Comparison of ENCODE assay signal across 1 cellular context in genomic region chr9:131529597-131530545, GRCh38.
A peak's percentile ranks its signal among the peaks of the same experiment; 100 is the strongest.
TF ChIP-seq lines count a peak whose summit lies in the region.

No MANE protein-coding gene starts in this region.

TF ChIP-seq in HepG2, 621 proteins besides CTCF, POLR2A, EP300 and RAD21 (continued from another document and continues in another):
- TF ChIP-seq ZNF280B (CRISPR knock-in tag; IDR thresholded peaks at IDR 0.05; ENCODE audit: borderline replicate concordance) (0 out of 2 replicates have a peak, but pooled peaks have one; percentile 15), ZNF382 (CRISPR knock-in tag; IDR thresholded peaks at IDR 0.05; ENCODE audit: borderline replicate concordance) (no peak), CHCHD3 (CRISPR knock-in tag; IDR thresholded peaks at IDR 0.05) (no peak), NRL (CRISPR knock-in tag; IDR thresholded peaks at IDR 0.05; ENCODE audit: borderline replicate concordance) (peak; percentile 67; the same call in 1 of the 2 replicates), HNRNPK (IDR thresholded peaks at IDR 0.05; ENCODE audit: low read depth, low read length, poor library complexity, severe bottlenecking) (no peak), ZNF225 (CRISPR knock-in tag; IDR thresholded peaks at IDR 0.05) (no peak), ZNF782 (CRISPR knock-in tag; IDR thresholded peaks at IDR 0.05; ENCODE audit: borderline replicate concordance) (0 out of 2 replicates have a peak, but pooled peaks have one; percentile 17), ZNF724P (CRISPR knock-in tag; IDR thresholded peaks at IDR 0.05; ENCODE audit: borderline replicate concordance) (no peak), ZNF577 (CRISPR knock-in tag; IDR thresholded peaks at IDR 0.05; ENCODE audit: borderline replicate concordance, low read depth) (no peak), ZNF451 (CRISPR knock-in tag; IDR thresholded peaks at IDR 0.05) (0 out of 2 replicates have a peak, but pooled peaks have one; percentile 33), MAF1 (CRISPR knock-in tag; IDR thresholded peaks at IDR 0.05; ENCODE audit: borderline replicate concordance) (no peak), ZNF501 (CRISPR knock-in tag; IDR thresholded peaks at IDR 0.05) (peak; percentile 30; the same call in 1 of the 2 replicates), NCOR1 (IDR thresholded peaks at IDR 0.05; ENCODE audit: borderline replicate concordance, low read length) (no peak), FLYWCH1 (CRISPR knock-in tag; IDR thresholded peaks at IDR 0.05) (no peak), MEIS2 (CRISPR knock-in tag; IDR thresholded peaks at IDR 0.05) (no peak), HES4 (CRISPR knock-in tag; IDR thresholded peaks at IDR 0.05; ENCODE audit: borderline replicate concordance) (no peak), ATF4 (CRISPR knock-in tag; IDR thresholded peaks at IDR 0.05) (no peak), ZNF281 (CRISPR knock-in tag; IDR thresholded peaks at IDR 0.05; ENCODE audit: borderline replicate concordance) (no peak), CSRNP1 (CRISPR knock-in tag; IDR thresholded peaks at IDR 0.05) (no peak), ZNF484 (CRISPR knock-in tag; IDR thresholded peaks at IDR 0.05; ENCODE audit: borderline replicate concordance, low read depth) (no peak), ZFY (CRISPR knock-in tag; IDR thresholded peaks at IDR 0.05) (0 out of 2 replicates have a peak, but pooled peaks have one; percentile 50), SUZ12 (IDR thresholded peaks at IDR 0.05; ENCODE audit: low read depth, low read length) (no peak), MZF1 (CRISPR knock-in tag; IDR thresholded peaks at IDR 0.05; ENCODE audit: borderline replicate concordance) (0 out of 2 replicates have a peak, but pooled peaks have one; percentile 58)
- TF ChIP-seq, protein P1, sequence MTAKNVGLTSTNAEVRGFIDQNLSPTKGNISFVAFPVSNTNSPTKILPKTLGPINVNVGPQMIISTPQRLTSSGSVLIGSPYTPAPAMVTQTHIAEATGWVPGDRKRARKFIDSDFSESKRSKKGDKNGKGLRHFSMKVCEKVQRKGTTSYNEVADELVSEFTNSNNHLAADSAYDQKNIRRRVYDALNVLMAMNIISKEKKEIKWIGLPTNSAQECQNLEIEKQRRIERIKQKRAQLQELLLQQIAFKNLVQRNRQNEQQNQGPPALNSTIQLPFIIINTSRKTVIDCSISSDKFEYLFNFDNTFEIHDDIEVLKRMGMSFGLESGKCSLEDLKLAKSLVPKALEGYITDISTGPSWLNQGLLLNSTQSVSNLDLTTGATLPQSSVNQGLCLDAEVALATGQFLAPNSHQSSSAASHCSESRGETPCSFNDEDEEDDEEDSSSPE (CRISPR knock-in tag; IDR thresholded peaks at IDR 0.05), result no peak
- TF ChIP-seq, protein P2, sequence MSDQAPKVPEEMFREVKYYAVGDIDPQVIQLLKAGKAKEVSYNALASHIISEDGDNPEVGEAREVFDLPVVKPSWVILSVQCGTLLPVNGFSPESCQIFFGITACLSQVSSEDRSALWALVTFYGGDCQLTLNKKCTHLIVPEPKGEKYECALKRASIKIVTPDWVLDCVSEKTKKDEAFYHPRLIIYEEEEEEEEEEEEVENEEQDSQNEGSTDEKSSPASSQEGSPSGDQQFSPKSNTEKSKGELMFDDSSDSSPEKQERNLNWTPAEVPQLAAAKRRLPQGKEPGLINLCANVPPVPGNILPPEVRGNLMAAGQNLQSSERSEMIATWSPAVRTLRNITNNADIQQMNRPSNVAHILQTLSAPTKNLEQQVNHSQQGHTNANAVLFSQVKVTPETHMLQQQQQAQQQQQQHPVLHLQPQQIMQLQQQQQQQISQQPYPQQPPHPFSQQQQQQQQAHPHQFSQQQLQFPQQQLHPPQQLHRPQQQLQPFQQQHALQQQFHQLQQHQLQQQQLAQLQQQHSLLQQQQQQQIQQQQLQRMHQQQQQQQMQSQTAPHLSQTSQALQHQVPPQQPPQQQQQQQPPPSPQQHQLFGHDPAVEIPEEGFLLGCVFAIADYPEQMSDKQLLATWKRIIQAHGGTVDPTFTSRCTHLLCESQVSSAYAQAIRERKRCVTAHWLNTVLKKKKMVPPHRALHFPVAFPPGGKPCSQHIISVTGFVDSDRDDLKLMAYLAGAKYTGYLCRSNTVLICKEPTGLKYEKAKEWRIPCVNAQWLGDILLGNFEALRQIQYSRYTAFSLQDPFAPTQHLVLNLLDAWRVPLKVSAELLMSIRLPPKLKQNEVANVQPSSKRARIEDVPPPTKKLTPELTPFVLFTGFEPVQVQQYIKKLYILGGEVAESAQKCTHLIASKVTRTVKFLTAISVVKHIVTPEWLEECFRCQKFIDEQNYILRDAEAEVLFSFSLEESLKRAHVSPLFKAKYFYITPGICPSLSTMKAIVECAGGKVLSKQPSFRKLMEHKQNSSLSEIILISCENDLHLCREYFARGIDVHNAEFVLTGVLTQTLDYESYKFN (CRISPR knock-in tag; conservative IDR thresholded peaks at IDR 0.05), result peak; percentile 55
- TF ChIP-seq, protein P3, sequence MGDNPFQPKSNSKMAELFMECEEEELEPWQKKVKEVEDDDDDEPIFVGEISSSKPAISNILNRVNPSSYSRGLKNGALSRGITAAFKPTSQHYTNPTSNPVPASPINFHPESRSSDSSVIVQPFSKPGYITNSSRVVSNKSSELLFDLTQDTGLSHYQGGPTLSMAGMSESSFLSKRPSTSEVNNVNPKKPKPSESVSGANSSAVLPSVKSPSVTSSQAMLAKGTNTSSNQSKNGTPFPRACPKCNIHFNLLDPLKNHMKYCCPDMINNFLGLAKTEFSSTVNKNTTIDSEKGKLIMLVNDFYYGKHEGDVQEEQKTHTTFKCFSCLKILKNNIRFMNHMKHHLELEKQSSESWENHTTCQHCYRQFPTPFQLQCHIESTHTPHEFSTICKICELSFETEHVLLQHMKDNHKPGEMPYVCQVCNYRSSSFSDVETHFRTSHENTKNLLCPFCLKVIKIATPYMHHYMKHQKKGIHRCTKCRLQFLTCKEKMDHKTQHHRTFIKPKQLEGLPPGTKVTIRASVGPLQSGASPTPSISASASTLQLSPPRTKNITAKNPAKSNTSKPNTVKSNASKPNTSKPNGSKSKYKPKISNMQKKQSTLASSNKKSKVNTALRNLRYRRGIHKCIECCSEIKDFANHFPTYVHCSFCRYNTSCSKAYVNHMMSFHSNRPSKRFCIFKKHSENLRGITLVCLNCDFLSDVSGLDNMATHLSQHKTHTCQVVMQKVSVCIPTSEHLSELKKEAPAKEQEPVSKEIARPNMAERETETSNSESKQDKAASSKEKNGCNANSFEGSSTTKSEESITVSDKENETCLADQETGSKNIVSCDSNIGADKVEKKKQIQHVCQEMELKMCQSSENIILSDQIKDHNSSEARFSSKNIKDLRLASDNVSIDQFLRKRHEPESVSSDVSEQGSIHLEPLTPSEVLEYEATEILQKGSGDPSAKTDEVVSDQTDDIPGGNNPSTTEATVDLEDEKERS (CRISPR knock-in tag; IDR thresholded peaks at IDR 0.05), result peak; percentile 33; the same call in 1 of the 2 replicates
- TF ChIP-seq, protein P4, sequence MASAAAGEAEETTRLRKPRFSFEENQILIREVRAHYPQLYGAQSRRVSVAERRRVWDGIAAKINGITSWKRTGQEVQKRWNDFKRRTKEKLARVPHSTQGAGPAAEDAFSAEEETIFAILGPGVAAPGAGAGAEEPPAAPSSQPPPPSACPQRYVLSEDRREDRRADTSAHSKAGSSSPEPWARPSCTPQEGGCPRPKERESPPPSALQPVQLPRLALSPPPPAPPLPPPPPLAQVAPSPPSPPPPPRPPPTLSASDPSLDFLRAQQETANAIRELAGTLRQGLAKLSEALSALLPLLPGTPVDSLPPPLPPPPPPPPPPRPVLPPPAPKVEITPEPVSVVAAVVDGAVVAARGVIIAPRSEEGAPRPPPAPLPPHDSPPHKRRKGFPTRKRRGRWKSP (CRISPR knock-in tag; IDR thresholded peaks at IDR 0.05), result no peak
- TF ChIP-seq, protein P5, sequence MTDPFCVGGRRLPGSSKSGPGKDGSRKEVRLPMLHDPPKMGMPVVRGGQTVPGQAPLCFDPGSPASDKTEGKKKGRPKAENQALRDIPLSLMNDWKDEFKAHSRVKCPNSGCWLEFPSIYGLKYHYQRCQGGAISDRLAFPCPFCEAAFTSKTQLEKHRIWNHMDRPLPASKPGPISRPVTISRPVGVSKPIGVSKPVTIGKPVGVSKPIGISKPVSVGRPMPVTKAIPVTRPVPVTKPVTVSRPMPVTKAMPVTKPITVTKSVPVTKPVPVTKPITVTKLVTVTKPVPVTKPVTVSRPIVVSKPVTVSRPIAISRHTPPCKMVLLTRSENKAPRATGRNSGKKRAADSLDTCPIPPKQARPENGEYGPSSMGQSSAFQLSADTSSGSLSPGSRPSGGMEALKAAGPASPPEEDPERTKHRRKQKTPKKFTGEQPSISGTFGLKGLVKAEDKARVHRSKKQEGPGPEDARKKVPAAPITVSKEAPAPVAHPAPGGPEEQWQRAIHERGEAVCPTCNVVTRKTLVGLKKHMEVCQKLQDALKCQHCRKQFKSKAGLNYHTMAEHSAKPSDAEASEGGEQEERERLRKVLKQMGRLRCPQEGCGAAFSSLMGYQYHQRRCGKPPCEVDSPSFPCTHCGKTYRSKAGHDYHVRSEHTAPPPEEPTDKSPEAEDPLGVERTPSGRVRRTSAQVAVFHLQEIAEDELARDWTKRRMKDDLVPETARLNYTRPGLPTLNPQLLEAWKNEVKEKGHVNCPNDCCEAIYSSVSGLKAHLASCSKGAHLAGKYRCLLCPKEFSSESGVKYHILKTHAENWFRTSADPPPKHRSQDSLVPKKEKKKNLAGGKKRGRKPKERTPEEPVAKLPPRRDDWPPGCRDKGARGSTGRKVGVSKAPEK (CRISPR knock-in tag; IDR thresholded peaks at IDR 0.05; ENCODE audit: borderline replicate concordance), result no peak
- TF ChIP-seq, protein P6, sequence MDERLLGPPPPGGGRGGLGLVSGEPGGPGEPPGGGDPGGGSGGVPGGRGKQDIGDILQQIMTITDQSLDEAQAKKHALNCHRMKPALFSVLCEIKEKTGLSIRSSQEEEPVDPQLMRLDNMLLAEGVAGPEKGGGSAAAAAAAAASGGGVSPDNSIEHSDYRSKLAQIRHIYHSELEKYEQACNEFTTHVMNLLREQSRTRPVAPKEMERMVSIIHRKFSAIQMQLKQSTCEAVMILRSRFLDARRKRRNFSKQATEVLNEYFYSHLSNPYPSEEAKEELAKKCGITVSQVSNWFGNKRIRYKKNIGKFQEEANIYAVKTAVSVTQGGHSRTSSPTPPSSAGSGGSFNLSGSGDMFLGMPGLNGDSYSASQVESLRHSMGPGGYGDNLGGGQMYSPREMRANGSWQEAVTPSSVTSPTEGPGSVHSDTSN (CRISPR knock-in tag; IDR thresholded peaks at IDR 0.05), result no peak
